In genomic region chr5:139669681-139670368, GRCh38 we compare ENCODE assay signal across 9 cellular contexts. TPM values are rescaled to one million over a fixed set of nuclear protein-coding genes. Genes with fewer than 3 reads are reported as not detected.
A peak's percentile ranks its signal among the peaks of the same experiment; 100 is the strongest.
DNase-seq lines count a peak whose midpoint lies in the region; ATAC-seq, FAIRE-seq and TF ChIP-seq lines count a peak whose summit lies in the region.
"Had no signal": no experiment of that assay in that cellular context is flagged by ENCODE, and none has a peak within 500 bp of the region (broad histone marks: within the 10 kb centered on the region; RNA-seq: fewer than 3 reads in every experiment).

No MANE protein-coding gene starts in this region.

- peaks cover 36% of the 10 kb centered on the region for H3K4me1 Mint-ChIP-seq in activated CD4-positive, alpha-beta T cell treated with anti-CD3 and anti-CD28 coated beads, Interleukin-2, amount 10 ng/mL, durations not matched to agents 7 days and 5 days
- peaks cover 45% of the 10 kb centered on the region for H3K4me1 Mint-ChIP-seq in activated CD8-positive, alpha-beta memory T cell treated with anti-CD3 and anti-CD28 coated beads, Interleukin-2, amount 10 ng/mL, durations not matched to agents 7 days and 5 days

- ATAC-seq in HG03139 (IDR thresholded peaks at IDR 0.05; ENCODE audit: unreplicated experiment) = peak; percentile 18
- peak; percentile 32 for ATAC-seq in activated CD8-positive, alpha-beta memory T cell treated with anti-CD3 and anti-CD28 coated beads, Interleukin-2, amount 10 ng/mL, durations not matched to agents 7 days and 5 days

- H3K4me1 ChIP-seq in kidney (ENCODE audit: control insufficient read depth in 1 of 2, insufficient read depth in 1 of 2, low read depth in 1 of 2, low read length in 2 of 2) = peaks cover 72 to 81% of the 10 kb centered on the region in 2 donors
- peaks cover 13 to 94% (median 80%) of the 10 kb centered on the region in 5 donors for H3K4me1 ChIP-seq in subcutaneous abdominal adipose tissue (ENCODE audit: control insufficient read depth in 5 of 5, insufficient read depth in 5 of 5, low read length in 5 of 5)

- H3K9ac ChIP-seq in kidney (ENCODE audit: low read length in 2 of 2) (peak overlapping the region in 1 of 2 donors; percentile 72), subcutaneous abdominal adipose tissue (ENCODE audit: low read length in 5 of 5) (peak overlapping the region in 2 of 5 donors; percentile 8 to 35)

- H3K9me3 Mint-ChIP-seq in activated CD4-positive, alpha-beta T cell treated with anti-CD3 and anti-CD28 coated beads, Interleukin-2, amount 10 ng/mL, durations not matched to agents 7 days and 5 days = no peaks in the 10 kb centered on the region
- no peaks in the 10 kb centered on the region for H3K9me3 Mint-ChIP-seq in activated CD8-positive, alpha-beta memory T cell treated with anti-CD3 and anti-CD28 coated beads, Interleukin-2, amount 10 ng/mL, durations not matched to agents 7 days and 5 days (ENCODE audit: low read depth)

- FAIRE-seq in kidney (lab: Jason Lieb, UNC) = no peak

- H3K36me3 ChIP-seq in kidney (ENCODE audit: control insufficient read depth in 1 of 2, insufficient read depth in 2 of 2, low read length in 2 of 2) (peaks cover 2 to 5% of the 10 kb centered on the region in 2 donors), subcutaneous abdominal adipose tissue (ENCODE audit: control insufficient read depth in 5 of 5, insufficient read depth in 5 of 5, low read length in 5 of 5) (peaks cover 0 to 4% (median 2%) of the 10 kb centered on the region in 5 donors)

- no peaks in the 10 kb centered on the region for H3K36me3 Mint-ChIP-seq in activated CD4-positive, alpha-beta T cell treated with anti-CD3 and anti-CD28 coated beads, Interleukin-2, amount 10 ng/mL, durations not matched to agents 7 days and 5 days (ENCODE audit: low read depth)
- no peaks in the 10 kb centered on the region for H3K36me3 Mint-ChIP-seq in activated CD8-positive, alpha-beta memory T cell treated with anti-CD3 and anti-CD28 coated beads, Interleukin-2, amount 10 ng/mL, durations not matched to agents 7 days and 5 days

- no peak for DNase-seq in activated CD4-positive, alpha-beta T cell treated with anti-CD3 and anti-CD28 coated beads, Interleukin-2, amount 10 ng/mL, durations not matched to agents 7 days and 5 days
- no peak for DNase-seq in activated CD4-positive, alpha-beta T cell treated with anti-CD3 and anti-CD28 coated beads, Interleukin-2, amount 50 U/mL, for 48 hours
- peak; percentile 68 for DNase-seq in activated CD8-positive, alpha-beta memory T cell treated with anti-CD3 and anti-CD28 coated beads, Interleukin-2, amount 10 ng/mL, durations not matched to agents 7 days and 5 days
- DNase-seq in kidney (peak; percentile 86), middle frontal gyrus (ENCODE audit: extremely low spot score, low spot score) (no peak)
- DNase-seq in stimulated activated naive CD4-positive, alpha-beta T cell treated with Interleukin-2 at 50 U/mL for 16 hours (lab: John Stamatoyannopoulos, UW) = no peak

- H3K9me3 ChIP-seq in kidney (ENCODE audit: control insufficient read depth in 1 of 2, low read length in 2 of 2) (no peaks in the 10 kb centered on the region), subcutaneous abdominal adipose tissue (ENCODE audit: control insufficient read depth in 5 of 5, low read length in 5 of 5) (no peaks in the 10 kb centered on the region)

- no peak overlapping the region for H3K4me3 Mint-ChIP-seq in activated CD4-positive, alpha-beta T cell treated with anti-CD3 and anti-CD28 coated beads, Interleukin-2, amount 10 ng/mL, durations not matched to agents 7 days and 5 days
- peak overlapping the region; percentile 81 for H3K4me3 Mint-ChIP-seq in activated CD8-positive, alpha-beta memory T cell treated with anti-CD3 and anti-CD28 coated beads, Interleukin-2, amount 10 ng/mL, durations not matched to agents 7 days and 5 days

- H3K27ac ChIP-seq in kidney (ENCODE audit: low read depth in 2 of 2, low read length in 2 of 2) = peak overlapping the region; percentile 93
- H3K27ac ChIP-seq in subcutaneous abdominal adipose tissue (ENCODE audit: low read depth, low read length) = peak overlapping the region; percentile 97
- H3K27ac ChIP-seq: C4-2B had no signal

- no peaks in the 10 kb centered on the region for H3K27me3 ChIP-seq in subcutaneous abdominal adipose tissue (ENCODE audit: control insufficient read depth in 5 of 5, insufficient read depth in 4 of 5, low read length in 5 of 5)

- H3K4me3 ChIP-seq in kidney (ENCODE audit: low read length in 2 of 2) = peak overlapping the region in 1 of 2 donors; percentile 49
- no peak overlapping the region for H3K4me3 ChIP-seq in subcutaneous abdominal adipose tissue (ENCODE audit: low read depth in 1 of 5, low read length in 5 of 5)

- H3K27ac Mint-ChIP-seq in activated CD4-positive, alpha-beta T cell treated with anti-CD3 and anti-CD28 coated beads, Interleukin-2, amount 10 ng/mL, durations not matched to agents 7 days and 5 days = peak overlapping the region; percentile 20
- peak overlapping the region; percentile 80 for H3K27ac Mint-ChIP-seq in activated CD8-positive, alpha-beta memory T cell treated with anti-CD3 and anti-CD28 coated beads, Interleukin-2, amount 10 ng/mL, durations not matched to agents 7 days and 5 days

- TF ChIP-seq CTCF in kidney (IDR thresholded peaks at IDR 0.05; ENCODE audit: borderline replicate concordance, extremely low read depth, insufficient read depth) = no peak

- intact Hi-C loops in kidney (cut with DNase I) = no loop called here

- POLR2A ChIA-PET in activated CD4-positive, alpha-beta T cell treated with anti-CD3 and anti-CD28 coated beads, Interleukin-2, amount 10 ng/mL, durations not matched to agents 7 days and 5 days (lab: Charles Lee) = no interaction called here

- CTCF ChIA-PET in activated CD4-positive, alpha-beta T cell treated with anti-CD3 and anti-CD28 coated beads, Interleukin-2, amount 10 ng/mL, durations not matched to agents 7 days and 5 days (lab: Charles Lee) = interaction anchor here (1.3 to 2.2 kb wide), 2 partner anchors 8 to 23 kb away, joined by 3 to 6 read pairs; no protein-coding TSS in a partner anchor
- CTCF ChIA-PET in activated CD8-positive, alpha-beta memory T cell treated with anti-CD3 and anti-CD28 coated beads, Interleukin-2, amount 10 ng/mL, durations not matched to agents 7 days and 5 days (lab: Charles Lee) = interaction anchor here (0.7 to 7.5 kb wide), 13 partner anchors 9 to 118 kb away, joined by 3 to 84 read pairs (median 4); partner anchors contain the start of gene CXXC5

- no peaks in the 10 kb centered on the region for H3K27me3 Mint-ChIP-seq in activated CD4-positive, alpha-beta T cell treated with anti-CD3 and anti-CD28 coated beads, Interleukin-2, amount 10 ng/mL, durations not matched to agents 7 days and 5 days
- H3K27me3 Mint-ChIP-seq in activated CD8-positive, alpha-beta memory T cell treated with anti-CD3 and anti-CD28 coated beads, Interleukin-2, amount 10 ng/mL, durations not matched to agents 7 days and 5 days = no peaks in the 10 kb centered on the region

RNA-seq across cellular contexts. Expression of gene CXXC5, which starts 21.7 kb away (rescaled TPM):
- total RNA-seq in activated CD4-positive, alpha-beta T cell treated with anti-CD3 and anti-CD28 coated beads, Interleukin-2, amount 10 ng/mL, durations not matched to agents 7 days and 5 days = 1 to 10 TPM in 1 of 2 experiments, under 1 TPM in 1; 0.99 to 1.9 TPM
- total RNA-seq in activated CD8-positive, alpha-beta memory T cell treated with anti-CD3 and anti-CD28 coated beads, Interleukin-2, amount 10 ng/mL, durations not matched to agents 7 days and 5 days = 1 to 10 TPM; 1.8 to 4.1 TPM
- total RNA-seq in kidney = 122 TPM
- polyA plus RNA-seq in kidney (ENCODE audit: insufficient read depth, low read depth, low replicate concordance) = 116 TPM

Comparison
In these comparisons a context has a peak if more than half of its experiments do, and no peak if none do; other contexts are left out.
1. DNase-seq: peak in activated CD8-positive, alpha-beta memory T cell treated with anti-CD3 and anti-CD28 coated beads, Interleukin-2, amount 10 ng/mL, durations not matched to agents 7 days and 5 days (single experiment) and kidney (single experiment); none in activated CD4-positive, alpha-beta T cell treated with anti-CD3 and anti-CD28 coated beads, Interleukin-2, amount 10 ng/mL, durations not matched to agents 7 days and 5 days (single experiment), activated CD4-positive, alpha-beta T cell treated with anti-CD3 and anti-CD28 coated beads, Interleukin-2, amount 50 U/mL, for 48 hours (0 of 2), middle frontal gyrus (single experiment) and stimulated activated naive CD4-positive, alpha-beta T cell treated with Interleukin-2 at 50 U/mL for 16 hours (single experiment).
2. RNA of gene CXXC5, which starts 21.7 kb away (total RNA-seq): 122 TPM in kidney (single experiment); 1.8 to 4.1 TPM in activated CD8-positive, alpha-beta memory T cell treated with anti-CD3 and anti-CD28 coated beads, Interleukin-2, amount 10 ng/mL, durations not matched to agents 7 days and 5 days and 0.99 to 1.9 TPM in activated CD4-positive, alpha-beta T cell treated with anti-CD3 and anti-CD28 coated beads, Interleukin-2, amount 10 ng/mL, durations not matched to agents 7 days and 5 days; every median in the first group is over 10 times any median in the second.